In the genomic region with DNA sequence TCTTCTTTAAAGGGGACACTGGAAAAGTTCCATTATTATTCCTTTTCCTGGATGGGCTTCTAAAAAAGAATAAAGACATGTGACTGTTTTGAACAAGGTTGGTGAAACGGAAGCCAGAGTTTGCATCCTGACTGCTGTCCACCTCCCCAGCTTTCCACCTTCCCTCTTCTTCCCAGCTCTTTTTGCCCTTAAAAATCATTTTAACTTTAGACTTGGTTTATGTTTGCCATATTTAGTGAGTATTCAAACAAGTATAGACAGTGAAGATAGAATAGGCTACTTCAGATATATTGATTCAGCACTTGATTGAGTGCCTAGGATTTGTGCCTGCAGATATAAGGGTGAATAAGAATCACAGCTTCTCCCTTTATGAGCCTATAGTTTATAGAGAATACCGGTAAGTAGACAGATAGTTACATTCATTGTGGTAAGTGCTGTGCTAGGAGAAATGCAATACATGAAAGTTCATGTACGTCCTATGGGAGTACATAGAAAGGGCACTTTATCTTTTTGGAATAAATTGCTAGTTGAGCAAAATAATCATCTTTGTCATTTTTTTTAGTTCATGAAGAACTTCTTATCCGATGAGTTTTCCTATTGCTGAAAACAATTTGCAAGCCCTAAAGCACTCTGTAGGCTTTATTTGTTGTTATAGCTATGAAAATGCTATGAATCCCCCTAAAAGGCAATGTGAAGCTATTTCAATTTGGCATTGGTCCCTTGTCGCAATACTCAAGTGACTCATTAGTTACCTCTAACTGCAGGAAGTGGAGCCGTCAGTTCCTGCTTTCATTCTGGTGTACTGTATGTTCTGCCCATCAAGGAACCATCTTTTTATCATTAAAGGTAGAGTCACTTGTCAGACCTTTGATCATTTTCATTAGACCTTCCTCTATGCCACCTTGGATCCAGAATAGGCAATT, we compare ENCODE assay signal across 7 cellular contexts. TPM values are rescaled to one million over a fixed set of nuclear protein-coding genes. Genes with fewer than 3 reads are reported as not detected.
DNase-seq lines count a peak whose midpoint lies in the region; ATAC-seq, FAIRE-seq and TF ChIP-seq lines count a peak whose summit lies in the region.

No MANE protein-coding gene starts in this region.

- H3K36me3 ChIP-seq in gastrocnemius medialis = peaks cover 0 to 4% of the 10 kb centered on the region in 2 donors

- POLR2A ChIA-PET in activated CD8-positive, alpha-beta T cell treated with anti-CD3 and anti-CD28 coated beads for 36 hours (lab: Charles Lee) = interaction anchor here (0.7 to 1.3 kb wide), 3 partner anchors 8 to 59 kb away, joined by 3 to 5 read pairs (median 3); no protein-coding TSS in a partner anchor

- no peaks in the 10 kb centered on the region for H3K9me3 ChIP-seq in gastrocnemius medialis

- no peaks in the 10 kb centered on the region for H3K27me3 ChIP-seq in gastrocnemius medialis

- intact Hi-C loops in activated CD8-positive, alpha-beta T cell treated with anti-CD3 and anti-CD28 coated beads for 36 hours (cut with micrococcal nuclease) = no loop called here
- intact Hi-C loops in gastrocnemius medialis (cut with DNase I; ENCODE audit: low total_unique reads) = loop anchor here (1.0 kb wide), 1 partner anchor 9 kb away; no protein-coding TSS in a partner anchor

- peaks cover 0 to 6% of the 10 kb centered on the region in 2 donors for H3K4me1 ChIP-seq in gastrocnemius medialis

- no peaks in the 10 kb centered on the region for H3K9me3 Mint-ChIP-seq in activated CD8-positive, alpha-beta T cell treated with anti-CD3 and anti-CD28 coated beads for 36 hours

- no peak for TF ChIP-seq CTCF in activated CD8-positive, alpha-beta T cell treated with anti-CD3 and anti-CD28 coated beads for 36 hours (IDR thresholded peaks at IDR 0.05)
- no peak for TF ChIP-seq CTCF in gastrocnemius medialis (IDR thresholded peaks at IDR 0.05 in 4 of 5, conservative IDR thresholded peaks at IDR 0.05 in 1 of 5)

- DNase-seq in GM12891 (ENCODE audit: insufficient read length, low spot score) = no peak
- DNase-seq in KG1 (lab: John Stamatoyannopoulos, UW) = peak; percentile 13
- DNase-seq in activated CD8-positive, alpha-beta T cell treated with anti-CD3 and anti-CD28 coated beads for 36 hours = peak; percentile 55
- peak; percentile 47 for DNase-seq in kidney tubule cell (ENCODE audit: low spot score)
- no peak for DNase-seq in gastrocnemius medialis

- H3K4me1 Mint-ChIP-seq in activated CD8-positive, alpha-beta T cell treated with anti-CD3 and anti-CD28 coated beads for 36 hours (ENCODE audit: low read depth) = peaks cover 19% of the 10 kb centered on the region

- H3K4me3 ChIP-seq in gastrocnemius medialis = no peak overlapping the region

- peak; percentile 88 for ATAC-seq in activated CD8-positive, alpha-beta T cell treated with anti-CD3 and anti-CD28 coated beads for 36 hours
- ATAC-seq in gastrocnemius medialis = no peak
- ATAC-seq in HG03442 (IDR thresholded peaks at IDR 0.05; ENCODE audit: unreplicated experiment) = no peak
- no peak for ATAC-seq in GM21825 (IDR thresholded peaks at IDR 0.05; ENCODE audit: unreplicated experiment)

- CTCF ChIA-PET in activated CD8-positive, alpha-beta T cell treated with anti-CD3 and anti-CD28 coated beads for 36 hours (lab: Charles Lee) = interaction anchor here (0.8 to 9.0 kb wide), 28 partner anchors 8 to 448 kb away, joined by 3 to 97 read pairs (median 6); partner anchors contain the start of gene STRIP2

- H3K36me3 Mint-ChIP-seq in activated CD8-positive, alpha-beta T cell treated with anti-CD3 and anti-CD28 coated beads for 36 hours (ENCODE audit: low read depth) = no peaks in the 10 kb centered on the region

- no peak overlapping the region for H3K4me3 Mint-ChIP-seq in activated CD8-positive, alpha-beta T cell treated with anti-CD3 and anti-CD28 coated beads for 36 hours

- peak overlapping the region; percentile 68 for H3K27ac Mint-ChIP-seq in activated CD8-positive, alpha-beta T cell treated with anti-CD3 and anti-CD28 coated beads for 36 hours

- TF ChIP-seq POLR2A in GM12891 (IDR thresholded peaks at IDR 0.05; ENCODE audit: low read depth, low read length) = no peak
- no peak for TF ChIP-seq POLR2A in gastrocnemius medialis (IDR thresholded peaks at IDR 0.05)

- no peak overlapping the region for H3K27ac ChIP-seq in gastrocnemius medialis

- FAIRE-seq in GM12891 (lab: Jason Lieb, UNC) = peak; percentile 51

- H3K27me3 Mint-ChIP-seq in activated CD8-positive, alpha-beta T cell treated with anti-CD3 and anti-CD28 coated beads for 36 hours = no peaks in the 10 kb centered on the region

- in situ Hi-C loops in gastrocnemius medialis (cut with MboI; ENCODE audit: low sequenced_read_pairs in 4 of 4) = no loop called here

TF ChIP-seq in GM12891, 5 proteins besides CTCF, POLR2A, EP300 and RAD21:
- no peak for TF ChIP-seq TAF1 (IDR thresholded peaks at IDR 0.05; ENCODE audit: low read depth, low read length)
- no peak for TF ChIP-seq POU2F2 (IDR thresholded peaks at IDR 0.05; ENCODE audit: low read depth, low read length)
- peak; percentile 49 for TF ChIP-seq SPI1 (IDR thresholded peaks at IDR 0.05; ENCODE audit: low read depth, low read length)
- TF ChIP-seq POLR2AphosphoS5 (IDR thresholded peaks at IDR 0.05; ENCODE audit: low read depth, low read length) = no peak
- TF ChIP-seq PAX5 (IDR thresholded peaks at IDR 0.05; ENCODE audit: insufficient read depth, low read length, severe bottlenecking) = no peak

RNA-seq across cellular contexts. Expression of gene STRIP2, which starts 57.2 kb away (rescaled TPM):
- polyA plus RNA-seq in GM12891 (2012; ENCODE audit: low read depth, missing spikeins) = 0.37 TPM
- 10 to 100 TPM; 12.2 to 13.1 TPM for total RNA-seq in activated CD8-positive, alpha-beta T cell treated with anti-CD3 and anti-CD28 coated beads for 36 hours
- 10 to 100 TPM; 14.3 to 43.9 (median 24.7) TPM for total RNA-seq in gastrocnemius medialis

Comparison
In these comparisons a context has a peak if more than half of its experiments do, and no peak if none do; other contexts are left out.
1. DNase-seq: peak in KG1 (single experiment), activated CD8-positive, alpha-beta T cell treated with anti-CD3 and anti-CD28 coated beads for 36 hours (single experiment) and kidney tubule cell (single experiment); none in GM12891 (single experiment) and gastrocnemius medialis (0 of 2).